ENCODE assay signal across 18 cellular contexts in the genomic region with DNA sequence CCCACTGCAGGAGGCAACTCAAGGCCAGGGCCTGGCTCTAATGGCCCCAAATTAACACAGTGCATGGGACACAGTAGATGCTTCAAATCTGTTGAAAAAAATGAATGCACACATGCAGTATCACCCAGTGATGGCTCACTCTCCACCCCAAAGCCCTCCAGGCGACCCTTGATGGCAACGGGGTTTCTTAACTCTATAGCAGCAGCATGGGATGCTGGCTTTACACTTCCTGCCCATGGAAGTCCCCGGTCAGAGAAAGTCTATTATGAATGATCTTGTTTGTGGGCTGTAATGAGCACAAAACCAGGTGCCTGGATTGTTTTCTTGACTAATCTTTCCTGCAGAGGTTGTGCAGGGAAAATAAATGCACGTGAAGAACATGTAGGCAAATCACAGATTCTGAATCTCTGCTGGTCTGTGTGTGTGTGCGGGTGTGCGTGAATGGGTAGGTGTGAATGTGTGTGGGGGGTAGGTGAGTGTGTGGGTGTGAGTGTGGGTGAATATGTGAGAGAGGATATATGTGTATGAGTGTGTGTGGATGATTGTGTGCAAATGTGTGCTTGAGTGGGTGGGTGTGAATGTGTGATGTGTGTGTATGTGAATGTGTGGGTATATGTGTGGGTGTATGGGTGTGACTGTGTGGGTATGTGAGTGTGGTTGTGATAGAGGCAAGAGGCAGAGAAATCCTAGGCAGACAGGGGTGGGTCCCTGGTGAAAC.
DNase-seq lines count a peak whose midpoint lies in the region; ATAC-seq and TF ChIP-seq lines count a peak whose summit lies in the region.
"Had no signal": no experiment of that assay in that cellular context is flagged by ENCODE, and none has a peak within 500 bp of the region (broad histone marks: within the 10 kb centered on the region; RNA-seq: fewer than 3 reads in every experiment).

No MANE protein-coding gene starts in this region.

- POLR2A ChIA-PET in activated CD4-positive, alpha-beta T cell treated with anti-CD3 and anti-CD28 coated beads for 36 hours (lab: Charles Lee): no interaction called here

- H3K36me3 Mint-ChIP-seq in activated CD4-positive, alpha-beta T cell treated with anti-CD3 and anti-CD28 coated beads for 36 hours (ENCODE audit: low read depth): no peaks in the 10 kb centered on the region
- no peaks in the 10 kb centered on the region for H3K36me3 Mint-ChIP-seq in stimulated activated naive CD8-positive, alpha-beta T cell treated with anti-CD3 and anti-CD28 coated beads, Interleukin-15, Interleukin-2, amounts not matched to agents 100 ng/mL and 50 ng/mL, for 24 hours (ENCODE audit: low read depth)
- H3K36me3 Mint-ChIP-seq in endothelial cell (ENCODE audit: low read depth, unreplicated experiment): peaks cover 7% of the 10 kb centered on the region
- no peaks in the 10 kb centered on the region for H3K36me3 Mint-ChIP-seq in progenitor cell of endocrine pancreas (ENCODE audit: insufficient read depth)
- H3K36me3 Mint-ChIP-seq: IgD-negative memory B cell had no signal

- no peak for DNase-seq in activated CD4-positive, alpha-beta T cell treated with anti-CD3 and anti-CD28 coated beads for 36 hours
- DNase-seq in activated CD4-positive, alpha-beta T cell treated with anti-CD3 and anti-CD28 coated beads for 1 hour: no peak
- no peak for DNase-seq in stimulated activated naive CD8-positive, alpha-beta T cell treated with anti-CD3 and anti-CD28 coated beads, Interleukin-15, Interleukin-2, amounts not matched to agents 100 U/mL and 50 U/mL, for 24 hours
- no peak for DNase-seq in endothelial cell (ENCODE audit: low spot score)
- DNase-seq in NCI-H2227 (lab: John Stamatoyannopoulos, UW; ENCODE audit: unreplicated experiment): no peak
- DNase-seq in progenitor cell of endocrine pancreas (ENCODE audit: low spot score, unreplicated experiment): no peak
- no peak for DNase-seq in NCI-H524 treated with DMSO at 0.1 percent for 48 hours (lab: John Stamatoyannopoulos, UW)
- DNase-seq: 8988T; COR-L47; HCEC 1CT; MV-4-11; NCI-H1417 treated with DMSO at 0.1 percent for 48 hours; NCI-H2029; NCI-H524; NK-92 treated with Interleukin-12 subunit alpha and Interleukin-12 subunit beta, amount 100 ng/mL, for 24 hours; PC-3 had no signal

- peaks cover 1% of the 10 kb centered on the region for H3K27me3 Mint-ChIP-seq in activated CD4-positive, alpha-beta T cell treated with anti-CD3 and anti-CD28 coated beads for 36 hours
- peaks cover 41% of the 10 kb centered on the region for H3K27me3 Mint-ChIP-seq in stimulated activated naive CD8-positive, alpha-beta T cell treated with anti-CD3 and anti-CD28 coated beads, Interleukin-15, Interleukin-2, amounts not matched to agents 100 ng/mL and 50 ng/mL, for 24 hours
- H3K27me3 Mint-ChIP-seq in endothelial cell (ENCODE audit: unreplicated experiment) (peaks cover 8% of the 10 kb centered on the region), progenitor cell of endocrine pancreas (peaks cover 22% of the 10 kb centered on the region)

- intact Hi-C loops in activated CD4-positive, alpha-beta T cell treated with anti-CD3 and anti-CD28 coated beads for 36 hours (cut with DNase I, micrococcal nuclease): no loop called here

- ATAC-seq in activated CD4-positive, alpha-beta T cell treated with anti-CD3 and anti-CD28 coated beads for 36 hours: peak; percentile 17
- ATAC-seq in stimulated activated naive CD8-positive, alpha-beta T cell treated with anti-CD3 and anti-CD28 coated beads, Interleukin-15, Interleukin-2, amounts not matched to agents 100 U/mL and 50 U/mL, for 24 hours: no peak
- ATAC-seq: PC-3 had no signal

- peaks cover 2% of the 10 kb centered on the region for H3K9me3 Mint-ChIP-seq in activated CD4-positive, alpha-beta T cell treated with anti-CD3 and anti-CD28 coated beads for 36 hours (ENCODE audit: low read depth)
- H3K9me3 Mint-ChIP-seq in stimulated activated naive CD8-positive, alpha-beta T cell treated with anti-CD3 and anti-CD28 coated beads, Interleukin-15, Interleukin-2, amounts not matched to agents 100 ng/mL and 50 ng/mL, for 24 hours: peaks cover 7% of the 10 kb centered on the region
- H3K9me3 Mint-ChIP-seq in endothelial cell (ENCODE audit: unreplicated experiment) (no peaks in the 10 kb centered on the region), progenitor cell of endocrine pancreas (ENCODE audit: low read depth) (no peaks in the 10 kb centered on the region)

- no peak overlapping the region for H3K4me3 Mint-ChIP-seq in activated CD4-positive, alpha-beta T cell treated with anti-CD3 and anti-CD28 coated beads for 36 hours
- H3K4me3 Mint-ChIP-seq in stimulated activated naive CD8-positive, alpha-beta T cell treated with anti-CD3 and anti-CD28 coated beads, Interleukin-15, Interleukin-2, amounts not matched to agents 100 ng/mL and 50 ng/mL, for 24 hours: no peak overlapping the region
- no peak overlapping the region for H3K4me3 Mint-ChIP-seq in endothelial cell (ENCODE audit: unreplicated experiment)
- H3K4me3 Mint-ChIP-seq in progenitor cell of endocrine pancreas (ENCODE audit: low read depth): no peak overlapping the region
- H3K4me3 Mint-ChIP-seq: IgD-negative memory B cell had no signal

- CTCF ChIA-PET in activated CD4-positive, alpha-beta T cell treated with anti-CD3 and anti-CD28 coated beads for 36 hours (lab: Charles Lee): no interaction called here

- TF ChIP-seq CTCF in endothelial cell (IDR thresholded peaks at IDR 0.05; ENCODE audit: unreplicated experiment) (no peak), progenitor cell of endocrine pancreas (IDR thresholded peaks at IDR 0.05; ENCODE audit: unreplicated experiment) (no peak)

- peak overlapping the region; percentile 44 for H3K27ac Mint-ChIP-seq in activated CD4-positive, alpha-beta T cell treated with anti-CD3 and anti-CD28 coated beads for 36 hours
- H3K27ac Mint-ChIP-seq in stimulated activated naive CD8-positive, alpha-beta T cell treated with anti-CD3 and anti-CD28 coated beads, Interleukin-15, Interleukin-2, amounts not matched to agents 100 ng/mL and 50 ng/mL, for 24 hours: peak overlapping the region; percentile 3
- H3K27ac Mint-ChIP-seq in endothelial cell (ENCODE audit: unreplicated experiment) (peak overlapping the region; percentile 19), progenitor cell of endocrine pancreas (no peak overlapping the region)
- H3K27ac Mint-ChIP-seq: IgD-negative memory B cell had no signal

- H3K4me1 Mint-ChIP-seq in activated CD4-positive, alpha-beta T cell treated with anti-CD3 and anti-CD28 coated beads for 36 hours: peaks cover 29% of the 10 kb centered on the region
- peaks cover 26% of the 10 kb centered on the region for H3K4me1 Mint-ChIP-seq in stimulated activated naive CD8-positive, alpha-beta T cell treated with anti-CD3 and anti-CD28 coated beads, Interleukin-15, Interleukin-2, amounts not matched to agents 100 ng/mL and 50 ng/mL, for 24 hours (ENCODE audit: low read depth)
- H3K4me1 Mint-ChIP-seq in endothelial cell (ENCODE audit: unreplicated experiment) (peaks cover 13% of the 10 kb centered on the region), progenitor cell of endocrine pancreas (ENCODE audit: low read depth) (no peaks in the 10 kb centered on the region)
